9 cellular contexts compared by ENCODE assay signal in genomic region chr17:59761385-59762021, GRCh38. TPM values are rescaled to one million over a fixed set of nuclear protein-coding genes. Genes with fewer than 3 reads are reported as not detected.
DNase-seq lines count a peak whose midpoint lies in the region; ATAC-seq, FAIRE-seq and TF ChIP-seq lines count a peak whose summit lies in the region.
"Had no signal": no experiment of that assay in that cellular context is flagged by ENCODE, and none has a peak within 500 bp of the region (broad histone marks: within the 10 kb centered on the region; RNA-seq: fewer than 3 reads in every experiment).

No MANE protein-coding gene starts in this region.

- CTCF ChIA-PET in GM10248 (lab: Yijun Ruan, JAX), result interaction anchor here (0.6 to 6.3 kb wide), 7 partner anchors 8 to 97 kb away, joined by 3 to 51 read pairs (median 3); no protein-coding TSS in a partner anchor

- H3K36me3 Mint-ChIP-seq in T-helper 2 cell treated with Interferon-gamma antibody and Interleukin-4, amounts not matched to agents 5 μg/mL and 100 μg/mL, for 36 hours (ENCODE audit: low read depth), result peaks cover 68% of the 10 kb centered on the region

- peaks cover 50% of the 10 kb centered on the region for H3K4me1 Mint-ChIP-seq in T-helper 2 cell treated with Interferon-gamma antibody and Interleukin-4, amounts not matched to agents 5 μg/mL and 100 μg/mL, for 36 hours (ENCODE audit: low read depth)

- WGBS in small intestine, 3 donors, result 61 to 75% (median 65%) methylated on average over 3 of the region's 3 CpGs

- POLR2A ChIA-PET in GM10248 (lab: Yijun Ruan, JAX), result interaction anchor here (1.1 kb wide), 1 partner anchor 81 kb away, joined by 3 read pairs; no protein-coding TSS in a partner anchor

- H3K9me3 Mint-ChIP-seq in T-helper 2 cell treated with Interferon-gamma antibody and Interleukin-4, amounts not matched to agents 5 μg/mL and 100 μg/mL, for 36 hours, result peaks cover 7% of the 10 kb centered on the region

- H3K27ac Mint-ChIP-seq in T-helper 2 cell treated with Interferon-gamma antibody and Interleukin-4, amounts not matched to agents 5 μg/mL and 100 μg/mL, for 36 hours, result peak overlapping the region; percentile 83

- H3K27me3 ChIP-seq in small intestine (ENCODE audit: control insufficient read depth in 2 of 2, insufficient read depth in 2 of 2, low read length in 2 of 2), result no peaks in the 10 kb centered on the region

- H3K9me3 ChIP-seq in small intestine (ENCODE audit: control insufficient read depth, low read depth), result no peaks in the 10 kb centered on the region

- DNase-seq in GM03348 (ENCODE audit: low spot score) (peak; percentile 32), fibroblast of pulmonary artery (ENCODE audit: low read depth) (peak; percentile 76), skeletal muscle cell (ENCODE audit: low read depth) (peak; percentile 79), small intestine (no peak), GM10248 (ENCODE audit: extremely low spot score) (no peak), COLO668 (lab: John Stamatoyannopoulos, UW; ENCODE audit: unreplicated experiment) (no peak)
- no peak for DNase-seq in T-helper 2 cell treated with Interferon-gamma antibody and Interleukin-4, amounts not matched to agents 5 μg/mL and 100 μg/mL, for 36 hours (ENCODE audit: low spot score)
- DNase-seq: left ventricle myocardium superior had no signal

- ATAC-seq in GM18868 (IDR thresholded peaks at IDR 0.05; ENCODE audit: unreplicated experiment), result no peak
- ATAC-seq: left ventricle myocardium superior had no signal

- no peaks in the 10 kb centered on the region for H3K27me3 Mint-ChIP-seq in T-helper 2 cell treated with Interferon-gamma antibody and Interleukin-4, amounts not matched to agents 5 μg/mL and 100 μg/mL, for 36 hours (ENCODE audit: low read depth)

- H3K4me1 ChIP-seq in small intestine (ENCODE audit: control insufficient read depth in 2 of 2, insufficient read depth in 1 of 2, low read depth in 1 of 2, low read length in 1 of 2), result peaks cover 0 to under 1% of the 10 kb centered on the region in 2 donors

- H3K27ac ChIP-seq in small intestine (ENCODE audit: low read depth in 1 of 2, low read length in 1 of 2), result no peak overlapping the region

- peak overlapping the region; percentile 74 for H3K4me3 Mint-ChIP-seq in T-helper 2 cell treated with Interferon-gamma antibody and Interleukin-4, amounts not matched to agents 5 μg/mL and 100 μg/mL, for 36 hours

- H3K4me3 ChIP-seq in fibroblast of pulmonary artery (replicated peaks; ENCODE audit: low read depth, low read length) (no peak overlapping the region), skeletal muscle cell (ENCODE audit: low read depth, low read length) (no peak overlapping the region), small intestine (ENCODE audit: low read depth in 1 of 2, low read length in 2 of 2) (no peak overlapping the region)

- H3K36me3 ChIP-seq in small intestine (ENCODE audit: control insufficient read depth in 2 of 2, insufficient read depth in 2 of 2, low read length in 2 of 2), result peaks cover 0 to 8% of the 10 kb centered on the region in 2 donors

- no peak for TF ChIP-seq CTCF in fibroblast of pulmonary artery (IDR thresholded peaks at IDR 0.05; ENCODE audit: low read length, missing control alignments)
- TF ChIP-seq CTCF in GM10248 (IDR thresholded peaks at IDR 0.05; ENCODE audit: control extremely low read depth, extremely low read depth, low read depth, missing control alignments), result no peak

- no peak for FAIRE-seq in small intestine (lab: Jason Lieb, UNC)

RNA-seq across cellular contexts. Expression of gene VMP1, which starts 54.0 kb away (rescaled TPM):
- 100 to 1,000 TPM in 1 of 3 donors, 10 to 100 TPM in 2; 62.1 to 110 (median 84.3) TPM for polyA plus RNA-seq in small intestine

RNA-seq across cellular contexts. Expression of gene PTRH2, which starts 54.3 kb away (rescaled TPM):
- 10 to 100 TPM in 2 of 3 donors, 1 to 10 TPM in 1; 8.6 to 29.9 (median 14.5) TPM for polyA plus RNA-seq in small intestine

Comparison
In these comparisons a context has a peak if more than half of its experiments do, and no peak if none do; other contexts are left out.
1. DNase-seq: peak in GM03348 (single experiment), fibroblast of pulmonary artery (single experiment) and skeletal muscle cell (single experiment); none in T-helper 2 cell treated with Interferon-gamma antibody and Interleukin-4, amounts not matched to agents 5 μg/mL and 100 μg/mL, for 36 hours (single experiment), small intestine (single experiment), GM10248 (single experiment) and COLO668 (single experiment).